ENCODE assay signal across 8 cellular contexts in genomic region chr14:100662850-100663527, GRCh38.
DNase-seq lines count a peak whose midpoint lies in the region; ATAC-seq, FAIRE-seq and TF ChIP-seq lines count a peak whose summit lies in the region.

No MANE protein-coding gene starts in this region.

- WGBS in pancreas, 2 donors: 31 to 33% methylated on average over 15 of the region's 15 CpGs

- H3K4me3 Mint-ChIP-seq in CD4-positive, alpha-beta memory T cell: no peak overlapping the region

- peak; percentile 47 for FAIRE-seq in frontal cortex (lab: Jason Lieb, UNC)
- FAIRE-seq in pancreas (lab: Jason Lieb, UNC): peak; percentile 68

- peaks cover 0 to 2% (median 0%) of the 10 kb centered on the region in 8 donors for H3K9me3 Mint-ChIP-seq in CD4-positive, alpha-beta memory T cell

- no peaks in the 10 kb centered on the region for H3K4me1 ChIP-seq in CD4-positive, alpha-beta memory T cell (ENCODE audit: insufficient read depth, low read length)
- H3K4me1 ChIP-seq in HAP-1 (no peaks in the 10 kb centered on the region), Peyer's patch (peaks cover 0 to 22% (median 0%) of the 10 kb centered on the region in 4 donors), pancreas (peaks cover 8 to 11% (median 10%) of the 10 kb centered on the region in 3 donors)

- CTCF ChIA-PET in CD4-positive, alpha-beta memory T cell (lab: Charles Lee; ENCODE audit: partially characterized antibody): interaction anchor here (0.8 to 1.7 kb wide), 14 partner anchors 8 to 380 kb away, joined by 3 to 13 read pairs (median 4); no protein-coding TSS in a partner anchor

- H3K27ac Mint-ChIP-seq in CD4-positive, alpha-beta memory T cell: no peak overlapping the region

- no peaks in the 10 kb centered on the region for H3K36me3 ChIP-seq in CD4-positive, alpha-beta memory T cell (ENCODE audit: insufficient read depth, low read length)
- H3K36me3 ChIP-seq in HAP-1 (replicated peaks): no peaks in the 10 kb centered on the region
- no peaks in the 10 kb centered on the region for H3K36me3 ChIP-seq in Peyer's patch
- no peaks in the 10 kb centered on the region for H3K36me3 ChIP-seq in pancreas

- H3K9me3 ChIP-seq in CD4-positive, alpha-beta memory T cell (ENCODE audit: control insufficient read depth in 1 of 2, low read length in 2 of 2): no peaks in the 10 kb centered on the region
- H3K9me3 ChIP-seq in HAP-1: no peaks in the 10 kb centered on the region
- no peaks in the 10 kb centered on the region for H3K9me3 ChIP-seq in Peyer's patch
- H3K9me3 ChIP-seq in pancreas: no peaks in the 10 kb centered on the region

- DNase-seq in CD4-positive, alpha-beta memory T cell: peak in 4 of 5 donors; percentile 42 to 53 (median 48)
- DNase-seq in HAP-1 (ENCODE audit: low spot score in 2 of 2) (peak; percentile 56 to 83), Peyer's patch (peak; percentile 45 to 82 (median 80)), frontal cortex (ENCODE audit: low spot score in 2 of 2) (peak; percentile 63 to 70), pancreas (peak in 5 of 6 donors; percentile 40 to 87 (median 70))
- DNase-seq in activated T-helper 9 cell treated with anti-CD3 and anti-CD28 coated beads, Interleukin-2, amount 50 U/mL, for 16 hours (ENCODE audit: low read depth): peak; percentile 42

- no peak for TF ChIP-seq POLR2A in Peyer's patch (IDR thresholded peaks at IDR 0.05)

- POLR2A ChIA-PET in CD4-positive, alpha-beta memory T cell (lab: Charles Lee; ENCODE audit: partially characterized antibody): no interaction called here

- in situ Hi-C loops in HAP-1 (cut with MboI; ENCODE audit: low sequenced_read_pairs): loop anchor here (10.0 to 25.0 kb wide), 2 partner anchors 572 to 974 kb away; no protein-coding TSS in a partner anchor

- intact Hi-C loops in CD4-positive, alpha-beta memory T cell (cut with micrococcal nuclease): loop anchor here (1.0 kb wide), 1 partner anchor 965 kb away; no protein-coding TSS in a partner anchor
- intact Hi-C loops in pancreas (cut with DNase I): loop anchor here in 1 of 3 donors (10.0 kb wide), 1 partner anchor 162 kb away; the partner anchor contains the start of gene MEG3

- no peaks in the 10 kb centered on the region for H3K27me3 ChIP-seq in CD4-positive, alpha-beta memory T cell (ENCODE audit: insufficient read depth, low read length)
- H3K27me3 ChIP-seq in HAP-1 (ENCODE audit: low read depth) (no peaks in the 10 kb centered on the region), Peyer's patch (no peaks in the 10 kb centered on the region), pancreas (no peaks in the 10 kb centered on the region)

- H3K4me3 ChIP-seq in CD4-positive, alpha-beta memory T cell (ENCODE audit: low read length in 2 of 2): no peak overlapping the region
- H3K4me3 ChIP-seq in HAP-1: no peak overlapping the region
- no peak overlapping the region for H3K4me3 ChIP-seq in Peyer's patch
- H3K4me3 ChIP-seq in pancreas: no peak overlapping the region

- H3K36me3 Mint-ChIP-seq in CD4-positive, alpha-beta memory T cell: no peaks in the 10 kb centered on the region

- H3K27me3 Mint-ChIP-seq in CD4-positive, alpha-beta memory T cell: peaks cover 6 to 8% of the 10 kb centered on the region in 2 donors

- H3K4me1 Mint-ChIP-seq in CD4-positive, alpha-beta memory T cell: peaks cover 0 to 3% (median 0%) of the 10 kb centered on the region in 4 donors

- ATAC-seq in pancreas (peak; percentile 38 to 53 (median 48)), HG03469 (IDR thresholded peaks at IDR 0.05; ENCODE audit: unreplicated experiment) (no peak), HG02970 (IDR thresholded peaks at IDR 0.05; ENCODE audit: low FRiP score, unreplicated experiment) (no peak)

- no peak overlapping the region for H3K27ac ChIP-seq in CD4-positive, alpha-beta memory T cell (ENCODE audit: low read depth, low read length)
- H3K27ac ChIP-seq in Peyer's patch: no peak overlapping the region
- H3K27ac ChIP-seq in pancreas: no peak overlapping the region

- TF ChIP-seq CTCF in Peyer's patch (IDR thresholded peaks at IDR 0.05): peak; percentile 55 to 90 (median 84)
- TF ChIP-seq CTCF in pancreas (IDR thresholded peaks at IDR 0.05): peak; percentile 71 to 95 (median 86)

Comparison
In these comparisons a context has a peak if more than half of its experiments do, and no peak if none do; other contexts are left out.
1. ATAC-seq: peak in pancreas (4 of 4); none in HG03469 (single experiment) and HG02970 (single experiment).
2. Peak in every context shown above with its lines, with median percentiles within 50 percentile points of each other: DNase-seq.